In the genomic region with DNA sequence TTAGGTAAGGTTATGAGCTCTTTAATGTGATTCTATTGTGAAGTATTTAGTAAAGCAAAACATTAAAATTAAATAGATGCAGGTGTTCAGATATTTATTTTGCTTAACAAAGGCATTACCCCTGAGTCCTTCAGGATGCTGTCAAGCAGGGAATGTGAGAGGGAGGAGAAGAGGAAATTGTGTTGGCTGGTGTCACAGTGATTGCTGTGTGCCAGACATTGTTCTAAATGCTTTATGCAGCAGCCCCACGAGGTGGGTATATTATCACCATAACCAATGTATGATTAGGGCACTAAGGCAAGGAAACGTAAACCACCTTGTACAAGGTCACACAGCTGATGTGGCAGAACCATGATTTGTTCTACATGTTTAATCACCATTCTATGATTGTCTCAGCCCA, we compare ENCODE assay signal across 12 cellular contexts.
DNase-seq lines count a peak whose midpoint lies in the region; ATAC-seq and FAIRE-seq lines count a peak whose summit lies in the region.
"Had no signal": no experiment of that assay in that cellular context is flagged by ENCODE, and none has a peak within 500 bp of the region (broad histone marks: within the 10 kb centered on the region; RNA-seq: fewer than 3 reads in every experiment).

No MANE protein-coding gene starts in this region.

- no peak for ATAC-seq in left colon
- ATAC-seq: GM23338 had no signal

- DNase-seq in NCI-H2196 (lab: John Stamatoyannopoulos, UW; ENCODE audit: unreplicated experiment) (peak; percentile 14), NCI-H2196 treated with DMSO at 0.1 percent for 48 hours (lab: John Stamatoyannopoulos, UW; ENCODE audit: unreplicated experiment) (no peak), NCI-H1092 treated with DMSO at 0.1 percent for 48 hours (lab: John Stamatoyannopoulos, UW) (peak; percentile 33), NCI-H345 (lab: John Stamatoyannopoulos, UW) (peak; percentile 26), germinal center (ENCODE audit: low spot score) (no peak), left colon (no peak), urothelium cell line (ENCODE audit: low spot score) (no peak)
- DNase-seq: Calu3, MV-4-11, NCI-H82, SHP77 treated with DMSO at 0.1 percent for 48 hours had no signal

- FAIRE-seq in urothelium cell line (lab: Jason Lieb, UNC): no peak

- intact Hi-C loops in left colon (cut with DNase I, micrococcal nuclease): no loop called here

Comparison
In these comparisons a context has a peak if more than half of its experiments do, and no peak if none do; other contexts are left out.
1. DNase-seq: peak in NCI-H2196 (single experiment), NCI-H1092 treated with DMSO at 0.1 percent for 48 hours (single experiment) and NCI-H345 (single experiment); none in NCI-H2196 treated with DMSO at 0.1 percent for 48 hours (single experiment), germinal center (single experiment), left colon (0 of 2) and urothelium cell line (single experiment).